Comparison of ENCODE assay signal across 19 cellular contexts in the genomic region with DNA sequence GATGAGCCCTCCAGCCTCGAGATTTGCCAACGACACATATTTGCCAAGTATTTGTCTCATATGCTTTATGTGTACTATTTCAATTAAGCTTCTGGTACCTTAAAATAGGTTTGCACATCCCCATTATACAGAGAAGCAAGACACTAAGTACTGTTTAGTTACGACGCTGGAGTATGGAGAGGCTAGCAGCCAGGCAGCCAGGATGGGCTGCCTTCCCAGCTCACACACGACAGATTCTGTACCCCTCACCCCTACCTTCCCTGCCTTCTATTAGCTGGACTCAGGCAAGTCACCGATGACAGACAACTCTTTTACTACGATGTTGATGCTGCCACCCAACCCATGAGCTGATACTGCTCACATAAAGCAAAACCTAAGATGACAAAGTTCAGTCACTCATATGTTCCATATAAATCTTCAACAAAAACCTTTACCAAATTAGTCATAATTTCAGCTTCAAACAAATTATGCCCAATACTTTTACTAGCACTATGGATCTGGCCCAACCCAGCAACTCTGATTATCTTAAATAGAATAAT. TPM values are rescaled to one million over a fixed set of nuclear protein-coding genes. Genes with fewer than 3 reads are reported as not detected.
A peak's percentile ranks its signal among the peaks of the same experiment; 100 is the strongest.
DNase-seq lines count a peak whose midpoint lies in the region; ATAC-seq and TF ChIP-seq lines count a peak whose summit lies in the region.
"Had no signal": no experiment of that assay in that cellular context is flagged by ENCODE, and none has a peak within 500 bp of the region (broad histone marks: within the 10 kb centered on the region; RNA-seq: fewer than 3 reads in every experiment).

No MANE protein-coding gene starts in this region.

- no peak for TF ChIP-seq EP300 in gastroesophageal sphincter (IDR thresholded peaks at IDR 0.05)

- no peak for TF ChIP-seq CTCF in brain (conservative IDR thresholded peaks at IDR 0.05)
- TF ChIP-seq CTCF in gastroesophageal sphincter (IDR thresholded peaks at IDR 0.05), result no peak

- peaks cover 63% of the 10 kb centered on the region for H3K36me3 Mint-ChIP-seq in activated CD4-positive, alpha-beta T cell treated with anti-CD3 and anti-CD28 coated beads for 36 hours (ENCODE audit: low read depth)
- peaks cover 86% of the 10 kb centered on the region for H3K36me3 Mint-ChIP-seq in brain
- peaks cover 80% of the 10 kb centered on the region for H3K36me3 Mint-ChIP-seq in stimulated activated naive CD8-positive, alpha-beta T cell treated with anti-CD3 and anti-CD28 coated beads, Interleukin-15, Interleukin-2, amounts not matched to agents 100 ng/mL and 50 ng/mL, for 24 hours (ENCODE audit: low read depth)

- WGBS in gastroesophageal sphincter (ENCODE audit: low coverage in 1 of 2), 2 donors, result 48 to 74% methylated on average over 6 to 7 of the region's 7 CpGs

- peaks cover 6 to 94% of the 10 kb centered on the region in 2 donors for H3K36me3 ChIP-seq in gastroesophageal sphincter

- no peaks in the 10 kb centered on the region for H3K9me3 ChIP-seq in gastroesophageal sphincter
- H3K9me3 ChIP-seq: Caco-2 had no signal

- no peak overlapping the region for H3K27ac ChIP-seq in gastroesophageal sphincter
- H3K27ac ChIP-seq: HL-60 had no signal

- H3K27ac Mint-ChIP-seq in activated CD4-positive, alpha-beta T cell treated with anti-CD3 and anti-CD28 coated beads for 36 hours, result no peak overlapping the region
- H3K27ac Mint-ChIP-seq in brain, result peak overlapping the region in 4 of 5 experiments; percentile 6 to 35 (median 22)
- peak overlapping the region; percentile 74 for H3K27ac Mint-ChIP-seq in stimulated activated naive CD8-positive, alpha-beta T cell treated with anti-CD3 and anti-CD28 coated beads, Interleukin-15, Interleukin-2, amounts not matched to agents 100 ng/mL and 50 ng/mL, for 24 hours
- H3K27ac Mint-ChIP-seq: H9 had no signal

- TF ChIP-seq POLR2A in gastroesophageal sphincter (IDR thresholded peaks at IDR 0.05), result no peak

- no peaks in the 10 kb centered on the region for H3K9me3 Mint-ChIP-seq in activated CD4-positive, alpha-beta T cell treated with anti-CD3 and anti-CD28 coated beads for 36 hours (ENCODE audit: low read depth)
- H3K9me3 Mint-ChIP-seq in brain, result no peaks in the 10 kb centered on the region
- H3K9me3 Mint-ChIP-seq in stimulated activated naive CD8-positive, alpha-beta T cell treated with anti-CD3 and anti-CD28 coated beads, Interleukin-15, Interleukin-2, amounts not matched to agents 100 ng/mL and 50 ng/mL, for 24 hours, result no peaks in the 10 kb centered on the region
- H3K9me3 Mint-ChIP-seq: H9 had no signal

- peaks cover 0 to 5% (median 0%) of the 10 kb centered on the region in 3 donors for H3K4me1 ChIP-seq in gastroesophageal sphincter

- ATAC-seq in activated CD4-positive, alpha-beta T cell treated with anti-CD3 and anti-CD28 coated beads for 36 hours, result peak; percentile 69
- ATAC-seq in Right ventricle myocardium inferior (peak; percentile 64), gastroesophageal sphincter (no peak)

- H3K27me3 Mint-ChIP-seq in activated CD4-positive, alpha-beta T cell treated with anti-CD3 and anti-CD28 coated beads for 36 hours, result no peaks in the 10 kb centered on the region
- no peaks in the 10 kb centered on the region for H3K27me3 Mint-ChIP-seq in brain
- no peaks in the 10 kb centered on the region for H3K27me3 Mint-ChIP-seq in stimulated activated naive CD8-positive, alpha-beta T cell treated with anti-CD3 and anti-CD28 coated beads, Interleukin-15, Interleukin-2, amounts not matched to agents 100 ng/mL and 50 ng/mL, for 24 hours

- H3K4me3 Mint-ChIP-seq in activated CD4-positive, alpha-beta T cell treated with anti-CD3 and anti-CD28 coated beads for 36 hours, result no peak overlapping the region
- no peak overlapping the region for H3K4me3 Mint-ChIP-seq in brain
- H3K4me3 Mint-ChIP-seq in stimulated activated naive CD8-positive, alpha-beta T cell treated with anti-CD3 and anti-CD28 coated beads, Interleukin-15, Interleukin-2, amounts not matched to agents 100 ng/mL and 50 ng/mL, for 24 hours, result no peak overlapping the region
- H3K4me3 Mint-ChIP-seq: CD14-positive monocyte, H9 had no signal

- H3K4me1 Mint-ChIP-seq in activated CD4-positive, alpha-beta T cell treated with anti-CD3 and anti-CD28 coated beads for 36 hours, result peaks cover 41% of the 10 kb centered on the region
- peaks cover 26% of the 10 kb centered on the region for H3K4me1 Mint-ChIP-seq in brain
- peaks cover 36% of the 10 kb centered on the region for H3K4me1 Mint-ChIP-seq in stimulated activated naive CD8-positive, alpha-beta T cell treated with anti-CD3 and anti-CD28 coated beads, Interleukin-15, Interleukin-2, amounts not matched to agents 100 ng/mL and 50 ng/mL, for 24 hours (ENCODE audit: low read depth)
- H3K4me1 Mint-ChIP-seq: CD14-positive monocyte had no signal

- POLR2A ChIA-PET in activated CD4-positive, alpha-beta T cell treated with anti-CD3 and anti-CD28 coated beads for 36 hours (lab: Charles Lee), result no interaction called here

- DNase-seq in activated CD4-positive, alpha-beta T cell treated with anti-CD3 and anti-CD28 coated beads for 36 hours, result no peak
- no peak for DNase-seq in activated CD4-positive, alpha-beta T cell treated with anti-CD3 and anti-CD28 coated beads, Interleukin-2, amount 50 U/mL, for 48 hours
- DNase-seq in Right ventricle myocardium inferior (ENCODE audit: missing footprints) (no peak), cardiac septum (ENCODE audit: low spot score) (no peak), H4 (ENCODE audit: low spot score) (no peak)
- DNase-seq: 8988T, DMS153, GDM1, H9, NCI-H1417, NCI-H1930, NCI-H345, NCI-H524 treated with DMSO at 0.1 percent for 48 hours had no signal

- H3K4me3 ChIP-seq in gastroesophageal sphincter, result no peak overlapping the region

- CTCF ChIA-PET in activated CD4-positive, alpha-beta T cell treated with anti-CD3 and anti-CD28 coated beads for 36 hours (lab: Charles Lee), result interaction anchor here (0.7 kb wide), 1 partner anchor 40 kb away, joined by 4 read pairs; no protein-coding TSS in a partner anchor

- intact Hi-C loops in activated CD4-positive, alpha-beta T cell treated with anti-CD3 and anti-CD28 coated beads for 36 hours (cut with DNase I, micrococcal nuclease), result loop anchor here (2.0 to 10.0 kb wide), 2 partner anchors 15 to 111 kb away; a partner anchor contains a TSS
- intact Hi-C loops in Right ventricle myocardium inferior (cut with DNase I), result no loop called here
- intact Hi-C loops in cardiac septum (cut with DNase I), result no loop called here

- no peaks in the 10 kb centered on the region for H3K27me3 ChIP-seq in gastroesophageal sphincter

RNA-seq across cellular contexts. Expression of a gene that starts 17.0 kb away (rescaled TPM):
- total RNA-seq in activated CD4-positive, alpha-beta T cell treated with anti-CD3 and anti-CD28 coated beads for 36 hours, result 100 to 1,000 TPM; 123 to 157 TPM
- total RNA-seq in Right ventricle myocardium inferior (125 TPM), cardiac septum (130 TPM), gastroesophageal sphincter (100 to 1,000 TPM in 1 of 4 donors, 10 to 100 TPM in 3; 81.3 to 138 (median 90.3) TPM)
- polyA plus RNA-seq in brain (ENCODE audit: insufficient read depth, low read depth, low replicate concordance), result 113 TPM
- total RNA-seq in H4 (2014; rRNA removed; shearing (Covaris generic)), result 277 and 293 TPM in 2 replicates

Comparison
In these comparisons a context has a peak if more than half of its experiments do, and no peak if none do; other contexts are left out.
1. intact Hi-C loops: an anchor here in activated CD4-positive, alpha-beta T cell treated with anti-CD3 and anti-CD28 coated beads for 36 hours (2.0 to 10.0 kb wide); none called in Right ventricle myocardium inferior and cardiac septum.